Comparison of ENCODE assay signal across 8 cellular contexts in genomic region chr3:179604336-179605078, GRCh38. TPM values are rescaled to one million over a fixed set of nuclear protein-coding genes. Genes with fewer than 3 reads are reported as not detected.
DNase-seq lines count a peak whose midpoint lies in the region; ATAC-seq and TF ChIP-seq lines count a peak whose summit lies in the region.

MRPL47 (minus strand) TSS chr3:179604638; CDS start chr3:179604624, 14 bp downstream.
NDUFB5 (plus strand) TSS chr3:179604794; CDS start chr3:179604816, 22 bp downstream.

- no peaks in the 10 kb centered on the region for H3K9me3 Mint-ChIP-seq in progenitor cell of endocrine pancreas (ENCODE audit: low read depth)

- peak; percentile 78 for TF ChIP-seq POLR2A in GM15510 (IDR thresholded peaks at IDR 0.05; ENCODE audit: borderline replicate concordance, extremely low read depth, insufficient read length)

- H3K36me3 Mint-ChIP-seq in T-helper 17 cell (ENCODE audit: low read depth) (peaks cover 8% of the 10 kb centered on the region), progenitor cell of endocrine pancreas (ENCODE audit: insufficient read depth) (peaks cover 4% of the 10 kb centered on the region)

- intact Hi-C loops in left ventricle myocardium inferior (cut with micrococcal nuclease) = no loop called here

- ATAC-seq in HG02885 (IDR thresholded peaks at IDR 0.05; ENCODE audit: poor library complexity, unreplicated experiment) = peak; percentile 95
- ATAC-seq in T-helper 17 cell = peak; percentile 99

- TF ChIP-seq CTCF in left ventricle myocardium inferior (IDR thresholded peaks at IDR 0.05; ENCODE audit: borderline replicate concordance) = no peak
- TF ChIP-seq CTCF in progenitor cell of endocrine pancreas (IDR thresholded peaks at IDR 0.05; ENCODE audit: unreplicated experiment) = no peak

- H3K27ac ChIP-seq in left ventricle myocardium inferior (replicated peaks) = peak within 1 kb of the TSS; percentile 93

- H3K27me3 ChIP-seq in left ventricle myocardium inferior (ENCODE audit: low read depth) = no peaks in the 10 kb centered on the region

- H3K4me1 Mint-ChIP-seq in T-helper 17 cell = peaks cover 31% of the 10 kb centered on the region
- H3K4me1 Mint-ChIP-seq in progenitor cell of endocrine pancreas (ENCODE audit: low read depth) = peaks cover 9% of the 10 kb centered on the region

- H3K36me3 ChIP-seq in left ventricle myocardium inferior = peaks cover 52% of the 10 kb centered on the region

- H3K4me3 Mint-ChIP-seq in T-helper 17 cell (peak within 1 kb of the TSS; percentile 100), progenitor cell of endocrine pancreas (ENCODE audit: low read depth) (peak within 1 kb of the TSS; percentile 98)

- DNase-seq in NCI-H1694 treated with DMSO at 0.1 percent for 48 hours (lab: John Stamatoyannopoulos, UW) (peak; percentile 98), T-helper 17 cell (peak; percentile 74 to 89 (median 83)), amygdala (lab: John Stamatoyannopoulos, UW) (peak; percentile 64 to 99 (median 92)), left ventricle myocardium inferior (peak; percentile 93), progenitor cell of endocrine pancreas (ENCODE audit: low spot score, unreplicated experiment) (peak; percentile 78), ureter (ENCODE audit: low spot score) (peak; percentile 96)

- H3K9me3 ChIP-seq in T-helper 17 cell (ENCODE audit: control insufficient read depth, low read length, poor library complexity, severe bottlenecking) (no peaks in the 10 kb centered on the region), left ventricle myocardium inferior (replicated peaks) (no peaks in the 10 kb centered on the region)

- H3K4me1 ChIP-seq in left ventricle myocardium inferior = peaks cover 69% of the 10 kb centered on the region

- H3K4me3 ChIP-seq in left ventricle myocardium inferior = peak within 1 kb of the TSS; percentile 75

- H3K27me3 Mint-ChIP-seq in T-helper 17 cell (no peaks in the 10 kb centered on the region), progenitor cell of endocrine pancreas (no peaks in the 10 kb centered on the region)

- H3K27ac Mint-ChIP-seq in T-helper 17 cell (peak within 1 kb of the TSS; percentile 100), progenitor cell of endocrine pancreas (peak within 1 kb of the TSS; percentile 99)

RNA-seq across cellular contexts. Expression of gene MRPL47, which starts in this region (rescaled TPM):
- total RNA-seq in T-helper 17 cell (10 to 100 TPM; 21.3 to 25.6 TPM), left ventricle myocardium inferior (45.1 TPM), progenitor cell of endocrine pancreas (44.3 and 46.5 TPM in 2 replicates), ureter (27.3 TPM)

RNA-seq across cellular contexts. Expression of gene NDUFB5, which starts in this region (rescaled TPM):
- total RNA-seq in T-helper 17 cell (10 to 100 TPM; 33.3 to 37.3 TPM), left ventricle myocardium inferior (365 TPM), progenitor cell of endocrine pancreas (77.3 and 82.8 TPM in 2 replicates), ureter (109 TPM)

Comparison
In these comparisons a context has a peak if more than half of its experiments do, and no peak if none do; other contexts are left out.
1. Peak in every context shown above with its lines: DNase-seq, ATAC-seq, H3K4me3 ChIP-seq and H3K27ac ChIP-seq.